ENCODE assay signal across 1 cellular context in the genomic region with DNA sequence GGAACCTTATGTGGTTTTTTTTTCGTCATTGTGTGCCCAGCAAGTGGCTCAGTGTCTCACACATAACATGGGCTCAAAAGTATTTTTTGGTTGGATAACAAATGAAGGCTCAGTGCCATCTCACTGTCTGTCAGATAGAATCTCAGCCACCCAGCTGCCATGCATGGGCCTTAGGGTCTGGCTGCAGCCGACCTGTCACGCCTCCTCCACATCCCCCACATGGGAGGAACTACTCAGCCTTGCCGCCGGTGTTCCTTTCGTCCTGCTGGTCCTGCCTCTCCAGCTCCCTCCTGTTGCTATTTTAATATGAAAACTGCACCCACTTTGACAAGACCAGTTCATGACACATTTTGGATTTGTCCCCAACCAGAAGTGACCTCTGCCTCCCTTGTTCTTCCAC.
TF ChIP-seq lines count a peak whose summit lies in the region.

No MANE protein-coding gene starts in this region.

TF ChIP-seq in WTC11, 78 proteins besides CTCF, POLR2A, EP300 and RAD21 (continued from another document):
- TF ChIP-seq, protein P1, sequence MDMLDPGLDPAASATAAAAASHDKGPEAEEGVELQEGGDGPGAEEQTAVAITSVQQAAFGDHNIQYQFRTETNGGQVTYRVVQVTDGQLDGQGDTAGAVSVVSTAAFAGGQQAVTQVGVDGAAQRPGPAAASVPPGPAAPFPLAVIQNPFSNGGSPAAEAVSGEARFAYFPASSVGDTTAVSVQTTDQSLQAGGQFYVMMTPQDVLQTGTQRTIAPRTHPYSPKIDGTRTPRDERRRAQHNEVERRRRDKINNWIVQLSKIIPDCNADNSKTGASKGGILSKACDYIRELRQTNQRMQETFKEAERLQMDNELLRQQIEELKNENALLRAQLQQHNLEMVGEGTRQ (CRISPR knock-in tag; IDR thresholded peaks at IDR 0.05): no peak
- no peak for TF ChIP-seq NR3C1 (CRISPR knock-in tag; conservative IDR thresholded peaks at IDR 0.05; ENCODE audit: low read depth)
